Comparison of ENCODE assay signal across 22 cellular contexts in genomic region chr4:71772592-71772991, GRCh38. TPM values are rescaled to one million over a fixed set of nuclear protein-coding genes. Genes with fewer than 3 reads are reported as not detected.
DNase-seq lines count a peak whose midpoint lies in the region; ATAC-seq and TF ChIP-seq lines count a peak whose summit lies in the region.
"Had no signal": no experiment of that assay in that cellular context is flagged by ENCODE, and none has a peak within 500 bp of the region (broad histone marks: within the 10 kb centered on the region; RNA-seq: fewer than 3 reads in every experiment).

No MANE protein-coding gene starts in this region.

- H3K27me3 ChIP-seq in PC-3 (ENCODE audit: low read length) (peaks cover 27% of the 10 kb centered on the region; the same call in 1 of the 2 replicates), tibial artery (no peaks in the 10 kb centered on the region)
- H3K27me3 ChIP-seq: adrenal gland, neutrophil had no signal

- H3K36me3 Mint-ChIP-seq in type B pancreatic cell = no peaks in the 10 kb centered on the region
- H3K36me3 Mint-ChIP-seq: CD8-positive, alpha-beta memory T cell had no signal

- H2AFZ ChIP-seq in PC-3 (ENCODE audit: low read length) = no peak overlapping the region

- no peaks in the 10 kb centered on the region for H3K9me3 ChIP-seq in PC-3 (ENCODE audit: low read length)
- no peaks in the 10 kb centered on the region for H3K9me3 ChIP-seq in tibial artery
- H3K9me3 ChIP-seq: adrenal gland, neutrophil had no signal

- CTCF ChIA-PET in PC-3 (lab: Charles Lee) (interaction anchor here (1.3 kb wide), 1 partner anchor 514 kb away, joined by 7 read pairs; no protein-coding TSS in a partner anchor), RWPE1 (lab: Yijun Ruan, JAX) (interaction anchor here (0.7 kb wide), 1 partner anchor 24 kb away, joined by 3 read pairs; no protein-coding TSS in a partner anchor)

- no peaks in the 10 kb centered on the region for H3K9me2 ChIP-seq in PC-3 (replicated peaks; ENCODE audit: low read length)

- TF ChIP-seq CTCF in PC-3 (conservative IDR thresholded peaks at IDR 0.05; ENCODE audit: low read depth, low read length) = peak; percentile 59
- peak; percentile 45 for TF ChIP-seq CTCF in type B pancreatic cell (conservative IDR thresholded peaks at IDR 0.05)
- TF ChIP-seq CTCF in RWPE1 (conservative IDR thresholded peaks at IDR 0.05; ENCODE audit: low read depth) = no peak
- no peak for TF ChIP-seq CTCF in tibial artery (IDR thresholded peaks at IDR 0.05)

- H3K27ac Mint-ChIP-seq in type B pancreatic cell = no peak overlapping the region
- H3K27ac Mint-ChIP-seq: activated CD8-positive, alpha-beta T cell treated with anti-CD3 and anti-CD28 coated beads, Interleukin-2, amount 10 ng/mL, durations not matched to agents 7 days and 5 days; CD8-positive, alpha-beta memory T cell had no signal

- H3K27ac ChIP-seq in PC-3 (ENCODE audit: low read length) (no peak overlapping the region), RWPE1 (no peak overlapping the region), tibial artery (no peak overlapping the region)
- H3K27ac ChIP-seq: adrenal gland, neutrophil had no signal

- H3K4me3 ChIP-seq in PC-3 (ENCODE audit: low read length) = no peak overlapping the region
- H3K4me3 ChIP-seq in tibial artery = no peak overlapping the region
- H3K4me3 ChIP-seq: adrenal gland had no signal

- H4K20me1 ChIP-seq in PC-3 (ENCODE audit: low read length) = no peaks in the 10 kb centered on the region

- H3K4me1 Mint-ChIP-seq in type B pancreatic cell (ENCODE audit: unreplicated experiment) = no peaks in the 10 kb centered on the region

- DNase-seq in NOMO-1 treated with DMSO at 0.1 percent for 48 hours (lab: John Stamatoyannopoulos, UW; ENCODE audit: unreplicated experiment) = peak; percentile 6
- DNase-seq in NOMO-1 treated with dmso at 0.1 percent for 144 hours (lab: John Stamatoyannopoulos, UW; ENCODE audit: unreplicated experiment) = no peak
- peak; percentile 55 for DNase-seq in PC-3
- DNase-seq in foreskin melanocyte = peak; percentile 4
- no peak for DNase-seq in type B pancreatic cell (ENCODE audit: extremely low spot score, unreplicated experiment)
- DNase-seq in mesenteric fat pad (ENCODE audit: low spot score) = no peak
- no peak for DNase-seq in RWPE1 (ENCODE audit: low spot score)
- no peak for DNase-seq in tibial artery
- DNase-seq: activated CD8-positive, alpha-beta T cell treated with anti-CD3 and anti-CD28 coated beads, Interleukin-2, amount 10 ng/mL, durations not matched to agents 7 days and 5 days; adrenal gland; CD8-positive, alpha-beta memory T cell; cerebellar nuclear complex; GF-D8; KG1; NCI-H1436; NCI-H345; stimulated activated CD4-positive, alpha-beta T cell treated with anti-CD3 and anti-CD28 coated beads, Interleukin-4, amount 100 ng/mL, for 1 hour; stimulated activated CD8-positive, alpha-beta memory T cell treated with anti-CD3 and anti-CD28 coated beads, Interleukin-4, amount 100 ng/mL, for 48 hours had no signal

- H3K4me3 Mint-ChIP-seq in type B pancreatic cell = no peak overlapping the region
- H3K4me3 Mint-ChIP-seq: activated CD8-positive, alpha-beta T cell treated with anti-CD3 and anti-CD28 coated beads, Interleukin-2, amount 10 ng/mL, durations not matched to agents 7 days and 5 days; CD8-positive, alpha-beta memory T cell had no signal

- no peak overlapping the region for H3K9ac ChIP-seq in PC-3 (ENCODE audit: low read length)

- H3K9me3 Mint-ChIP-seq in type B pancreatic cell = no peaks in the 10 kb centered on the region
- H3K9me3 Mint-ChIP-seq: CD8-positive, alpha-beta memory T cell had no signal

- H3K79me2 ChIP-seq in PC-3 (ENCODE audit: low read length) = no peaks in the 10 kb centered on the region

- BruUV-seq in PC-3 (replicated peaks; lab: Mats Ljungman, UMichigan) = no TSS peak

- H3K4me1 ChIP-seq in PC-3 (ENCODE audit: insufficient read depth, low read length) (peaks cover 12% of the 10 kb centered on the region), tibial artery (no peaks in the 10 kb centered on the region)
- H3K4me1 ChIP-seq: adrenal gland had no signal

- POLR2A ChIA-PET in PC-3 (lab: Charles Lee; ENCODE audit: unreplicated experiment) (no interaction called here), RWPE1 (lab: Yijun Ruan, JAX; ENCODE audit: low non-redundant PET) (no interaction called here)

- no peaks in the 10 kb centered on the region for H3K27me3 Mint-ChIP-seq in type B pancreatic cell

- H3K36me3 ChIP-seq in PC-3 (ENCODE audit: low read depth, low read length) (no peaks in the 10 kb centered on the region), tibial artery (no peaks in the 10 kb centered on the region)
- H3K36me3 ChIP-seq: adrenal gland, neutrophil had no signal

- intact Hi-C loops in PC-3 (cut with micrococcal nuclease) (loop anchor here (5.0 kb wide), 1 partner anchor 170 kb away; no protein-coding TSS in a partner anchor), tibial artery (cut with DNase I; ENCODE audit: low total_unique reads) (no loop called here)

- no peak overlapping the region for H3K4me2 ChIP-seq in PC-3 (ENCODE audit: low read length)

- no peaks in the 10 kb centered on the region for H3F3A ChIP-seq in PC-3 (ENCODE audit: low read length, unreplicated experiment)

- no peak for ATAC-seq in PC-3
- ATAC-seq: activated CD8-positive, alpha-beta T cell treated with anti-CD3 and anti-CD28 coated beads, Interleukin-2, amount 10 ng/mL, durations not matched to agents 7 days and 5 days had no signal

RNA-seq across cellular contexts. Expression of gene GC, which starts 11.3 kb away (rescaled TPM):
- not detected in 2 replicates for total RNA-seq in PC-3 (2014; rRNA removed)
- total RNA-seq in type B pancreatic cell (ENCODE audit: low replicate concordance) = 71.9 and 245 TPM in 2 replicates
- total RNA-seq in mesenteric fat pad = not detected
- total RNA-seq: activated CD8-positive, alpha-beta T cell treated with anti-CD3 and anti-CD28 coated beads, Interleukin-2, amount 10 ng/mL, durations not matched to agents 7 days and 5 days; CD8-positive, alpha-beta memory T cell; endothelial cell of umbilical vein; glomerular endothelial cell; temporal lobe had no signal

Comparison
In these comparisons a context has a peak if more than half of its experiments do, and no peak if none do; other contexts are left out.
1. DNase-seq: peak in NOMO-1 treated with DMSO at 0.1 percent for 48 hours (single experiment), PC-3 (single experiment) and foreskin melanocyte (single experiment); none in NOMO-1 treated with dmso at 0.1 percent for 144 hours (single experiment), type B pancreatic cell (single experiment), mesenteric fat pad (single experiment), RWPE1 (single experiment) and tibial artery (0 of 2).
2. CTCF ChIP-seq: peak in PC-3 (single experiment) and type B pancreatic cell (single experiment); none in RWPE1 (single experiment) and tibial artery (0 of 2).
3. RNA of gene GC, which starts 11.3 kb away (total RNA-seq): 71.9 to 245 TPM in type B pancreatic cell; not detected in PC-3 and not detected in mesenteric fat pad (single experiment); every median in the first group is over 10 times any median in the second.